Comparison of ENCODE assay signal across 17 cellular contexts in genomic region chr20:49140411-49140810, GRCh38.
"Had no signal": no experiment of that assay in that cellular context is flagged by ENCODE, and none has a peak within 500 bp of the region (broad histone marks: within the 10 kb centered on the region; RNA-seq: fewer than 3 reads in every experiment).

No MANE protein-coding gene starts in this region.

- H3K4me1 Mint-ChIP-seq: nephron progenitor cell had no signal

- H3K9me3 Mint-ChIP-seq: activated B cell treated with CpG ODN at 0.5 μM for 24 hours; activated CD4-positive, alpha-beta T cell treated with anti-CD3 and anti-CD28 coated beads, Interleukin-2, amount 10 ng/mL, durations not matched to agents 24 days and 14 days; nephron progenitor cell; stimulated activated naive CD8-positive, alpha-beta T cell treated with anti-CD3 and anti-CD28 coated beads, Interleukin-15, Interleukin-2, amounts not matched to agents 100 ng/mL and 50 ng/mL, for 24 hours had no signal

- DNase-seq: activated B cell treated with CpG ODN at 0.5 μM for 24 hours; activated CD4-positive, alpha-beta T cell treated with anti-CD3 and anti-CD28 coated beads, Interleukin-2, amount 10 ng/mL, durations not matched to agents 24 days and 14 days; activated gamma-delta T cell; activated T-cell treated with anti-CD3 and anti-CD28 coated beads for 4 hours; dorsolateral prefrontal cortex; esophagus squamous epithelium; foreskin keratinocyte; mucosa of descending colon; nephron progenitor cell; ovary; sigmoid colon; stimulated activated CD4-positive, alpha-beta T cell treated with anti-CD3 and anti-CD28 coated beads, Interleukin-4, amount 100 ng/mL, for 1 hour; stimulated activated CD8-positive, alpha-beta memory T cell treated with anti-CD3 and anti-CD28 coated beads, Interleukin-4, amount 100 ng/mL, for 48 hours; upper lobe of right lung had no signal

- H3K4me3 ChIP-seq: ascending aorta, dorsolateral prefrontal cortex, esophagus squamous epithelium, mucosa of descending colon, ovary, sigmoid colon, upper lobe of right lung had no signal

- H3K36me3 ChIP-seq: ovary had no signal

- H3K27ac ChIP-seq: ascending aorta, esophagus squamous epithelium, foreskin keratinocyte, ovary, upper lobe of right lung had no signal

- H3K27me3 Mint-ChIP-seq: activated B cell treated with CpG ODN at 0.5 μM for 24 hours; activated CD4-positive, alpha-beta T cell treated with anti-CD3 and anti-CD28 coated beads, Interleukin-2, amount 10 ng/mL, durations not matched to agents 24 days and 14 days; activated naive CD8-positive, alpha-beta T cell; stimulated activated naive CD8-positive, alpha-beta T cell treated with anti-CD3 and anti-CD28 coated beads, Interleukin-15, Interleukin-2, amounts not matched to agents 100 ng/mL and 50 ng/mL, for 24 hours had no signal

- H3K27ac Mint-ChIP-seq: activated B cell treated with CpG ODN at 0.5 μM for 24 hours; activated CD4-positive, alpha-beta T cell treated with anti-CD3 and anti-CD28 coated beads, Interleukin-2, amount 10 ng/mL, durations not matched to agents 24 days and 14 days; activated naive CD8-positive, alpha-beta T cell; stimulated activated naive CD8-positive, alpha-beta T cell treated with anti-CD3 and anti-CD28 coated beads, Interleukin-15, Interleukin-2, amounts not matched to agents 100 ng/mL and 50 ng/mL, for 24 hours had no signal

- H3K27me3 ChIP-seq: ascending aorta, dorsolateral prefrontal cortex, esophagus squamous epithelium, foreskin keratinocyte, ovary, sigmoid colon, upper lobe of right lung had no signal

- H3K4me1 ChIP-seq: foreskin keratinocyte, upper lobe of right lung had no signal

- H3K9me3 ChIP-seq: ascending aorta, esophagus squamous epithelium, mucosa of descending colon, ovary, sigmoid colon, upper lobe of right lung had no signal

- ATAC-seq: foreskin keratinocyte, mucosa of descending colon, upper lobe of right lung had no signal

- H3K4me3 Mint-ChIP-seq: activated B cell treated with CpG ODN at 0.5 μM for 24 hours; activated CD4-positive, alpha-beta T cell treated with anti-CD3 and anti-CD28 coated beads, Interleukin-2, amount 10 ng/mL, durations not matched to agents 24 days and 14 days; activated naive CD8-positive, alpha-beta T cell; nephron progenitor cell; stimulated activated naive CD8-positive, alpha-beta T cell treated with anti-CD3 and anti-CD28 coated beads, Interleukin-15, Interleukin-2, amounts not matched to agents 100 ng/mL and 50 ng/mL, for 24 hours had no signal

- H3K36me3 Mint-ChIP-seq: activated naive CD8-positive, alpha-beta T cell had no signal
